ENCODE assay signal across 1 cellular context in genomic region chr11:65849771-65850216, GRCh38.
TF ChIP-seq lines count a peak whose summit lies in the region.

No MANE protein-coding gene starts in this region.

TF ChIP-seq in HepG2, 621 proteins besides CTCF, POLR2A, EP300 and RAD21 (continued from another document):
- peak; percentile 95 for TF ChIP-seq ZNF687 (CRISPR knock-in tag; IDR thresholded peaks at IDR 0.05)
- no peak for TF ChIP-seq CEBPZ (IDR thresholded peaks at IDR 0.05; ENCODE audit: low read length)
- TF ChIP-seq HNF1B (CRISPR knock-in tag; IDR thresholded peaks at IDR 0.05), result 0 out of 2 replicates have a peak, but pooled peaks have one; percentile 19
- TF ChIP-seq ZZZ3 (CRISPR knock-in tag; IDR thresholded peaks at IDR 0.05; ENCODE audit: borderline replicate concordance), result peak; percentile 61; the same call in 1 of the 2 replicates
- TF ChIP-seq NR2F2 (IDR thresholded peaks at IDR 0.05; ENCODE audit: borderline replicate concordance, low read depth), result no peak
- TF ChIP-seq ZNF24 (IDR thresholded peaks at IDR 0.05), result no peak
- no peak for TF ChIP-seq ZNF143 (CRISPR knock-in tag; IDR thresholded peaks at IDR 0.05)
TF ChIP-seq in HepG2: peak in this region for 18.
